29 cellular contexts compared by ENCODE assay signal in genomic region chr7:43864126-43864525, GRCh38.
"Had no signal": no experiment of that assay in that cellular context is flagged by ENCODE, and none has a peak within 500 bp of the region (broad histone marks: within the 10 kb centered on the region; RNA-seq: fewer than 3 reads in every experiment).

No MANE protein-coding gene starts in this region.

- H3K9me3 ChIP-seq: ascending aorta, breast epithelium had no signal

- H3K4me1 ChIP-seq: breast epithelium had no signal

- ATAC-seq: activated CD4-positive, alpha-beta T cell treated with anti-CD3 and anti-CD28 coated beads for 36 hours; activated CD8-positive, alpha-beta memory T cell treated with anti-CD3 and anti-CD28 coated beads, Interleukin-2, amount 10 ng/mL, durations not matched to agents 7 days and 5 days; activated CD8-positive, alpha-beta T cell treated with anti-CD3 and anti-CD28 coated beads, Interleukin-2, amount 10 ng/mL, durations not matched to agents 7 days and 5 days; activated naive CD4-positive, alpha-beta T cell treated with anti-CD3 and anti-CD28 coated beads, Interleukin-2, amount 50 U/mL, for 72 hours; effector memory CD8-positive, alpha-beta T cell had no signal

- DNase-seq: activated CD4-positive, alpha-beta memory T cell treated with anti-CD3 and anti-CD28 coated beads for 36 hours; activated CD4-positive, alpha-beta T cell treated with anti-CD3 and anti-CD28 coated beads for 36 hours; activated CD4-positive, alpha-beta T cell treated with anti-CD3 and anti-CD28 coated beads, Interleukin-2, amount 10 ng/mL, durations not matched to agents 24 days and 14 days; activated CD4-positive, CD25-positive, alpha-beta regulatory T cell; activated CD4-positive, CD25-positive, alpha-beta regulatory T cell treated with anti-CD3 and anti-CD28 coated beads, Interleukin-2, amount 50 U/mL, for 72 hours; activated CD8-positive, alpha-beta memory T cell treated with anti-CD3 and anti-CD28 coated beads, Interleukin-2, amount 10 ng/mL, durations not matched to agents 7 days and 5 days; activated CD8-positive, alpha-beta memory T cell treated with anti-CD3 and anti-CD28 coated beads, Interleukin-2, amount 50 U/mL, for 4 hours; activated CD8-positive, alpha-beta T cell treated with anti-CD3 and anti-CD28 coated beads, Interleukin-2, amount 10 ng/mL, durations not matched to agents 7 days and 5 days; activated effector memory CD4-positive, alpha-beta T cell treated with anti-CD3 and anti-CD28 coated beads, Interleukin-2, amount 50 U/mL, for 16 hours; activated naive CD4-positive, alpha-beta T cell treated with anti-CD3 and anti-CD28 coated beads for 36 hours; activated naive CD8-positive, alpha-beta T cell treated with anti-CD3 and anti-CD28 coated beads, Interleukin-2, amount 10 ng/mL, durations not matched to agents 7 days and 5 days; activated T-cell treated with anti-CD3 and anti-CD28 coated beads, Interleukin-2, amount 50 U/mL, for 1 hour; activated T-cell treated with anti-CD3 and anti-CD28 coated beads, Interleukin-2, amount 50 U/mL, for 48 hours; dorsolateral prefrontal cortex; effector memory CD8-positive, alpha-beta T cell; foreskin fibroblast; glutamatergic neuron; T-helper 2 cell had no signal

- H3K27me3 Mint-ChIP-seq: activated CD4-positive, alpha-beta memory T cell treated with anti-CD3 and anti-CD28 coated beads for 36 hours; activated CD4-positive, alpha-beta T cell treated with anti-CD3 and anti-CD28 coated beads for 36 hours; central memory CD8-positive, alpha-beta T cell; effector memory CD8-positive, alpha-beta T cell had no signal

- H3K27ac ChIP-seq: ascending aorta, coronary artery, dorsolateral prefrontal cortex, epithelial cell of prostate had no signal

- H3K9me3 Mint-ChIP-seq: activated CD4-positive, alpha-beta memory T cell treated with anti-CD3 and anti-CD28 coated beads for 36 hours; activated CD4-positive, alpha-beta T cell treated with anti-CD3 and anti-CD28 coated beads, Interleukin-2, amount 10 ng/mL, durations not matched to agents 24 days and 14 days; activated naive CD4-positive, alpha-beta T cell treated with anti-CD3 and anti-CD28 coated beads for 36 hours; activated naive CD4-positive, alpha-beta T cell treated with anti-CD3 and anti-CD28 coated beads, Interleukin-2, amount 50 U/mL, for 72 hours; activated naive CD8-positive, alpha-beta T cell treated with anti-CD3 and anti-CD28 coated beads, Interleukin-2, amount 10 ng/mL, durations not matched to agents 7 days and 5 days; activated T-helper 1 cell treated with anti-CD3 and anti-CD28 coated beads, Interleukin-12 subunit alpha, Interleukin-12 subunit beta, Interleukin-2, Interleukin-4 antibody, amounts not matched to agents 30 ng/mL and 10 ng/mL and 1 ng/mL, durations not matched to agents 14 hours and 24 hours and 36 hours; activated T-helper 2 cell treated with anti-CD3 and anti-CD28 coated beads, Interferon-gamma antibody, Interleukin-2, Interleukin-4, amounts not matched to agents 10 μg/mL and 5 μg/mL and 100 μg/mL, durations not matched to agents 14 hours and 24 hours and 36 hours; brain; central memory CD8-positive, alpha-beta T cell; dendritic cell treated with granulocyte-macrophage colony-stimulating factor and Interleukin-4, amounts not matched to agents 40 ng/mL and 50 ng/mL, for 4 days; effector memory CD8-positive, alpha-beta T cell had no signal

- H3K27me3 ChIP-seq: ascending aorta, breast epithelium, dorsolateral prefrontal cortex had no signal

- H3K36me3 ChIP-seq: breast epithelium had no signal

- FAIRE-seq: frontal cortex had no signal

- H3K27ac Mint-ChIP-seq: activated CD4-positive, alpha-beta memory T cell treated with anti-CD3 and anti-CD28 coated beads for 36 hours; activated CD4-positive, alpha-beta T cell treated with anti-CD3 and anti-CD28 coated beads for 36 hours; activated CD4-positive, alpha-beta T cell treated with anti-CD3 and anti-CD28 coated beads, Interleukin-2, amount 10 ng/mL, durations not matched to agents 24 days and 14 days; activated CD8-positive, alpha-beta memory T cell treated with anti-CD3 and anti-CD28 coated beads, Interleukin-2, amount 10 ng/mL, durations not matched to agents 7 days and 5 days; activated CD8-positive, alpha-beta T cell treated with anti-CD3 and anti-CD28 coated beads, Interleukin-2, amount 10 ng/mL, durations not matched to agents 7 days and 5 days; activated naive CD4-positive, alpha-beta T cell treated with anti-CD3 and anti-CD28 coated beads for 36 hours; activated naive CD4-positive, alpha-beta T cell treated with anti-CD3 and anti-CD28 coated beads, Interleukin-2, amount 50 U/mL, for 72 hours; activated naive CD8-positive, alpha-beta T cell treated with anti-CD3 and anti-CD28 coated beads, Interleukin-2, amount 10 ng/mL, durations not matched to agents 7 days and 5 days; activated T-helper 1 cell treated with anti-CD3 and anti-CD28 coated beads, Interleukin-12 subunit alpha, Interleukin-12 subunit beta, Interleukin-2, Interleukin-4 antibody, amounts not matched to agents 30 ng/mL and 10 ng/mL and 1 ng/mL, durations not matched to agents 14 hours and 24 hours and 36 hours; activated T-helper 2 cell treated with anti-CD3 and anti-CD28 coated beads, Interferon-gamma antibody, Interleukin-2, Interleukin-4, amounts not matched to agents 10 μg/mL and 5 μg/mL and 100 μg/mL, durations not matched to agents 14 hours and 24 hours and 36 hours; brain; dendritic cell treated with granulocyte-macrophage colony-stimulating factor and Interleukin-4, amounts not matched to agents 40 ng/mL and 50 ng/mL, for 4 days; effector memory CD8-positive, alpha-beta T cell had no signal

- H3K4me3 Mint-ChIP-seq: activated CD4-positive, alpha-beta memory T cell treated with anti-CD3 and anti-CD28 coated beads for 36 hours; activated CD4-positive, alpha-beta T cell treated with anti-CD3 and anti-CD28 coated beads for 36 hours; activated CD4-positive, alpha-beta T cell treated with anti-CD3 and anti-CD28 coated beads, Interleukin-2, amount 10 ng/mL, durations not matched to agents 24 days and 14 days; activated CD8-positive, alpha-beta memory T cell treated with anti-CD3 and anti-CD28 coated beads, Interleukin-2, amount 10 ng/mL, durations not matched to agents 7 days and 5 days; activated CD8-positive, alpha-beta T cell treated with anti-CD3 and anti-CD28 coated beads, Interleukin-2, amount 10 ng/mL, durations not matched to agents 7 days and 5 days; activated naive CD4-positive, alpha-beta T cell treated with anti-CD3 and anti-CD28 coated beads for 36 hours; activated naive CD8-positive, alpha-beta T cell treated with anti-CD3 and anti-CD28 coated beads, Interleukin-2, amount 10 ng/mL, durations not matched to agents 7 days and 5 days; activated T-helper 1 cell treated with anti-CD3 and anti-CD28 coated beads, Interleukin-12 subunit alpha, Interleukin-12 subunit beta, Interleukin-2, Interleukin-4 antibody, amounts not matched to agents 30 ng/mL and 10 ng/mL and 1 ng/mL, durations not matched to agents 14 hours and 24 hours and 36 hours; brain; central memory CD8-positive, alpha-beta T cell; dendritic cell treated with granulocyte-macrophage colony-stimulating factor and Interleukin-4, amounts not matched to agents 40 ng/mL and 50 ng/mL, for 4 days; effector memory CD8-positive, alpha-beta T cell had no signal

- H3K4me3 ChIP-seq: ascending aorta, breast epithelium, coronary artery, dorsolateral prefrontal cortex had no signal
